Comparison of ENCODE assay signal across 22 cellular contexts in genomic region chr4:41172772-41173171, GRCh38. TPM values are rescaled to one million over a fixed set of nuclear protein-coding genes. Genes with fewer than 3 reads are reported as not detected.
DNase-seq lines count a peak whose midpoint lies in the region; ATAC-seq and TF ChIP-seq lines count a peak whose summit lies in the region.
"Had no signal": no experiment of that assay in that cellular context is flagged by ENCODE, and none has a peak within 500 bp of the region (broad histone marks: within the 10 kb centered on the region; RNA-seq: fewer than 3 reads in every experiment).

No MANE protein-coding gene starts in this region.

- no peak overlapping the region for H3K9ac ChIP-seq in smooth muscle cell (ENCODE audit: low read depth)

- H3K4me3 Mint-ChIP-seq in activated CD4-positive, alpha-beta T cell treated with anti-CD3 and anti-CD28 coated beads, Interleukin-2, amount 10 ng/mL, durations not matched to agents 24 days and 14 days: no peak overlapping the region
- H3K4me3 Mint-ChIP-seq in activated T-helper 2 cell treated with anti-CD3 and anti-CD28 coated beads, Interferon-gamma antibody, Interleukin-2, Interleukin-4, amounts not matched to agents 10 μg/mL and 5 μg/mL and 100 μg/mL, durations not matched to agents 14 hours and 24 hours and 36 hours (ENCODE audit: low read depth): no peak overlapping the region
- H3K4me3 Mint-ChIP-seq: CD8-positive, alpha-beta T cell; T-helper 1 cell treated with Interleukin-12 subunit alpha and Interleukin-12 subunit beta and Interleukin-4 antibody, amounts not matched to agents 30 μg/mL and 1 μg/mL, for 36 hours had no signal

- H3K4me3 ChIP-seq in smooth muscle cell: no peak overlapping the region
- H3K4me3 ChIP-seq: SJSA1 had no signal

- H3K27ac Mint-ChIP-seq in activated CD4-positive, alpha-beta T cell treated with anti-CD3 and anti-CD28 coated beads, Interleukin-2, amount 10 ng/mL, durations not matched to agents 24 days and 14 days: no peak overlapping the region
- H3K27ac Mint-ChIP-seq in activated T-helper 2 cell treated with anti-CD3 and anti-CD28 coated beads, Interferon-gamma antibody, Interleukin-2, Interleukin-4, amounts not matched to agents 10 μg/mL and 5 μg/mL and 100 μg/mL, durations not matched to agents 14 hours and 24 hours and 36 hours: no peak overlapping the region
- H3K27ac Mint-ChIP-seq: CD8-positive, alpha-beta T cell; T-helper 1 cell treated with Interleukin-12 subunit alpha and Interleukin-12 subunit beta and Interleukin-4 antibody, amounts not matched to agents 30 μg/mL and 1 μg/mL, for 36 hours had no signal

- intact Hi-C loops in activated CD4-positive, alpha-beta T cell treated with anti-CD3 and anti-CD28 coated beads, Interleukin-2, amount 10 ng/mL, durations not matched to agents 24 days and 14 days (cut with micrococcal nuclease): no loop called here
- intact Hi-C loops in activated T-helper 2 cell treated with anti-CD3 and anti-CD28 coated beads, Interferon-gamma antibody, Interleukin-2, Interleukin-4, amounts not matched to agents 10 μg/mL and 5 μg/mL and 100 μg/mL, durations not matched to agents 14 hours and 24 hours and 36 hours (cut with micrococcal nuclease): no loop called here

- H3K4me1 Mint-ChIP-seq in activated CD4-positive, alpha-beta T cell treated with anti-CD3 and anti-CD28 coated beads, Interleukin-2, amount 10 ng/mL, durations not matched to agents 24 days and 14 days: no peaks in the 10 kb centered on the region
- no peaks in the 10 kb centered on the region for H3K4me1 Mint-ChIP-seq in activated T-helper 2 cell treated with anti-CD3 and anti-CD28 coated beads, Interferon-gamma antibody, Interleukin-2, Interleukin-4, amounts not matched to agents 10 μg/mL and 5 μg/mL and 100 μg/mL, durations not matched to agents 14 hours and 24 hours and 36 hours (ENCODE audit: low read depth)

- H3K9me3 ChIP-seq in smooth muscle cell (replicated peaks; ENCODE audit: low read depth): no peaks in the 10 kb centered on the region
- H3K9me3 ChIP-seq: SJSA1 had no signal

- H3K36me3 ChIP-seq in smooth muscle cell (ENCODE audit: low read depth): no peaks in the 10 kb centered on the region
- H3K36me3 ChIP-seq: SJSA1 had no signal

- H3F3A ChIP-seq in smooth muscle cell (ENCODE audit: low read depth): peaks cover 26% of the 10 kb centered on the region

- H2AFZ ChIP-seq in smooth muscle cell (ENCODE audit: low read depth): no peak overlapping the region

- 85% methylated on average over 2 of the region's 2 CpGs for WGBS in smooth muscle cell (ENCODE audit: low lambda C conversion rate)

- peak overlapping the region; percentile 9 for H3K27ac ChIP-seq in smooth muscle cell (ENCODE audit: low read depth)
- H3K27ac ChIP-seq: SJSA1 had no signal

- peaks cover 15% of the 10 kb centered on the region for H4K20me1 ChIP-seq in smooth muscle cell (ENCODE audit: low read depth)

- H3K27me3 ChIP-seq in smooth muscle cell (ENCODE audit: low read depth): no peaks in the 10 kb centered on the region
- H3K27me3 ChIP-seq: SJSA1 had no signal

- peaks cover 7% of the 10 kb centered on the region for H3K27me3 Mint-ChIP-seq in activated CD4-positive, alpha-beta T cell treated with anti-CD3 and anti-CD28 coated beads, Interleukin-2, amount 10 ng/mL, durations not matched to agents 24 days and 14 days
- H3K27me3 Mint-ChIP-seq in activated T-helper 2 cell treated with anti-CD3 and anti-CD28 coated beads, Interferon-gamma antibody, Interleukin-2, Interleukin-4, amounts not matched to agents 10 μg/mL and 5 μg/mL and 100 μg/mL, durations not matched to agents 14 hours and 24 hours and 36 hours (ENCODE audit: low read depth): peaks cover 4% of the 10 kb centered on the region

- no peaks in the 10 kb centered on the region for H3K36me3 Mint-ChIP-seq in activated CD4-positive, alpha-beta T cell treated with anti-CD3 and anti-CD28 coated beads, Interleukin-2, amount 10 ng/mL, durations not matched to agents 24 days and 14 days (ENCODE audit: low read depth)
- H3K36me3 Mint-ChIP-seq in activated T-helper 2 cell treated with anti-CD3 and anti-CD28 coated beads, Interferon-gamma antibody, Interleukin-2, Interleukin-4, amounts not matched to agents 10 μg/mL and 5 μg/mL and 100 μg/mL, durations not matched to agents 14 hours and 24 hours and 36 hours (ENCODE audit: low read depth): no peaks in the 10 kb centered on the region
- H3K36me3 Mint-ChIP-seq: CD8-positive, alpha-beta T cell had no signal

- ATAC-seq in HG02885 (IDR thresholded peaks at IDR 0.05; ENCODE audit: poor library complexity, unreplicated experiment): peak; percentile 56
- no peak for ATAC-seq in GM18520 (IDR thresholded peaks at IDR 0.05; ENCODE audit: unreplicated experiment)
- ATAC-seq: CD8-positive, alpha-beta T cell had no signal

- H3K4me1 ChIP-seq in smooth muscle cell (ENCODE audit: low read depth): peaks cover 18% of the 10 kb centered on the region

- DNase-seq in NOMO-1 treated with DMSO at 0.1 percent for 48 hours (lab: John Stamatoyannopoulos, UW; ENCODE audit: unreplicated experiment) (peak; percentile 70), NOMO-1 treated with dmso at 0.1 percent for 144 hours (lab: John Stamatoyannopoulos, UW; ENCODE audit: unreplicated experiment) (no peak), RPMI8226 (peak; percentile 47), smooth muscle cell (lab: John Stamatoyannopoulos, UW; ENCODE audit: unreplicated experiment) (no peak)
- DNase-seq in activated CD4-positive, alpha-beta T cell treated with anti-CD3 and anti-CD28 coated beads, Interleukin-2, amount 10 ng/mL, durations not matched to agents 24 days and 14 days: no peak
- no peak for DNase-seq in activated T-helper 2 cell treated with anti-CD3 and anti-CD28 coated beads, Interferon-gamma antibody, Interleukin-2, Interleukin-4, amounts not matched to agents 10 μg/mL and 5 μg/mL and 100 μg/mL, durations not matched to agents 14 hours and 24 hours and 36 hours (ENCODE audit: low spot score)
- DNase-seq: 8988T; C1 segment of cervical spinal cord; Calu3; CD8-positive, alpha-beta T cell; DMS153; H7; Kasumi-1; NCI-H1105 treated with DMSO at 0.1 percent for 48 hours; NCI-H2029 treated with DMSO at 0.1 percent for 48 hours; NCI-H2171; NCI-H446; NCI-H526 had no signal

- peaks cover 88% of the 10 kb centered on the region for H3K79me2 ChIP-seq in smooth muscle cell (ENCODE audit: low read depth)

- TF ChIP-seq CTCF in smooth muscle cell (IDR thresholded peaks at IDR 0.05; ENCODE audit: borderline replicate concordance, insufficient read depth, poor library complexity, severe bottlenecking): no peak

- H3K4me2 ChIP-seq in smooth muscle cell: no peak overlapping the region

- H3K9me3 Mint-ChIP-seq in activated CD4-positive, alpha-beta T cell treated with anti-CD3 and anti-CD28 coated beads, Interleukin-2, amount 10 ng/mL, durations not matched to agents 24 days and 14 days: no peaks in the 10 kb centered on the region
- no peaks in the 10 kb centered on the region for H3K9me3 Mint-ChIP-seq in activated T-helper 2 cell treated with anti-CD3 and anti-CD28 coated beads, Interferon-gamma antibody, Interleukin-2, Interleukin-4, amounts not matched to agents 10 μg/mL and 5 μg/mL and 100 μg/mL, durations not matched to agents 14 hours and 24 hours and 36 hours
- H3K9me3 Mint-ChIP-seq: CD8-positive, alpha-beta T cell; T-helper 1 cell treated with Interleukin-12 subunit alpha and Interleukin-12 subunit beta and Interleukin-4 antibody, amounts not matched to agents 30 μg/mL and 1 μg/mL, for 36 hours had no signal

RNA-seq across cellular contexts. Expression of gene APBB2, which starts 41.6 kb away (rescaled TPM):
- total RNA-seq in smooth muscle cell: 60.9 and 83.9 TPM in 2 replicates
- polyA plus RNA-seq in smooth muscle cell: 22.1 and 32.7 TPM in 2 replicates
- 1.6 and 1.7 TPM in 2 replicates for total RNA-seq in activated CD4-positive, alpha-beta T cell treated with anti-CD3 and anti-CD28 coated beads, Interleukin-2, amount 10 ng/mL, durations not matched to agents 24 days and 14 days
- total RNA-seq in activated T-helper 2 cell treated with anti-CD3 and anti-CD28 coated beads, Interferon-gamma antibody, Interleukin-2, Interleukin-4, amounts not matched to agents 10 μg/mL and 5 μg/mL and 100 μg/mL, durations not matched to agents 14 hours and 24 hours and 36 hours: 0.73 and 1.4 TPM in 2 replicates

Comparison
In these comparisons a context has a peak if more than half of its experiments do, and no peak if none do; other contexts are left out.
1. DNase-seq: peak in NOMO-1 treated with DMSO at 0.1 percent for 48 hours (single experiment) and RPMI8226 (single experiment); none in NOMO-1 treated with dmso at 0.1 percent for 144 hours (single experiment), smooth muscle cell (single experiment), activated CD4-positive, alpha-beta T cell treated with anti-CD3 and anti-CD28 coated beads, Interleukin-2, amount 10 ng/mL, durations not matched to agents 24 days and 14 days (single experiment) and activated T-helper 2 cell treated with anti-CD3 and anti-CD28 coated beads, Interferon-gamma antibody, Interleukin-2, Interleukin-4, amounts not matched to agents 10 μg/mL and 5 μg/mL and 100 μg/mL, durations not matched to agents 14 hours and 24 hours and 36 hours (single experiment).
2. RNA of gene APBB2, which starts 41.6 kb away (total RNA-seq): 60.9 to 83.9 TPM in smooth muscle cell; 1.6 to 1.7 TPM in activated CD4-positive, alpha-beta T cell treated with anti-CD3 and anti-CD28 coated beads, Interleukin-2, amount 10 ng/mL, durations not matched to agents 24 days and 14 days and 0.73 to 1.4 TPM in activated T-helper 2 cell treated with anti-CD3 and anti-CD28 coated beads, Interferon-gamma antibody, Interleukin-2, Interleukin-4, amounts not matched to agents 10 μg/mL and 5 μg/mL and 100 μg/mL, durations not matched to agents 14 hours and 24 hours and 36 hours; every median in the first group is over 10 times any median in the second.